Comparison of ENCODE assay signal across 8 cellular contexts in genomic region chr7:158710651-158711102, GRCh38. TPM values are rescaled to one million over a fixed set of nuclear protein-coding genes. Genes with fewer than 3 reads are reported as not detected.
DNase-seq lines count a peak whose midpoint lies in the region; ATAC-seq and TF ChIP-seq lines count a peak whose summit lies in the region.

No MANE protein-coding gene starts in this region.

- peaks cover 37% of the 10 kb centered on the region for H3K9me3 ChIP-seq in BLaER1
- H3K9me3 ChIP-seq in RWPE2 (ENCODE audit: severe bottlenecking): no peaks in the 10 kb centered on the region

- DNase-seq in GM20000 (ENCODE audit: low spot score): peak; percentile 32
- no peak for DNase-seq in RWPE2 (ENCODE audit: low spot score)
- DNase-seq in foreskin fibroblast: peak; percentile 26 to 46
- no peak for DNase-seq in SHP77 (lab: John Stamatoyannopoulos, UW)
- DNase-seq in mesenteric fat pad (ENCODE audit: low spot score): no peak
- no peak for DNase-seq in activated gamma-delta T cell treated with Interleukin-2 at 50 U/mL for 16 hours

- H3K36me3 ChIP-seq in BLaER1: peaks cover 13% of the 10 kb centered on the region
- H3K36me3 ChIP-seq in RWPE2 (ENCODE audit: low read depth): no peaks in the 10 kb centered on the region

- H3K4me1 ChIP-seq in BLaER1: peaks cover 26% of the 10 kb centered on the region
- H3K4me1 ChIP-seq in RWPE2 (ENCODE audit: insufficient read depth, poor library complexity, severe bottlenecking): peaks cover 6% of the 10 kb centered on the region

- no peaks in the 10 kb centered on the region for H4K20me1 ChIP-seq in BLaER1

- H3K4me3 ChIP-seq in BLaER1 (no peak overlapping the region), RWPE2 (ENCODE audit: severe bottlenecking) (no peak overlapping the region), foreskin fibroblast (ENCODE audit: low read depth in 1 of 2, low read length in 2 of 2) (no peak overlapping the region)

- TF ChIP-seq CTCF in GM20000 (IDR thresholded peaks at IDR 0.05; ENCODE audit: extremely low read depth, missing control alignments) (no peak), RWPE2 (IDR thresholded peaks at IDR 0.05; ENCODE audit: poor library complexity, severe bottlenecking) (no peak), foreskin fibroblast (IDR thresholded peaks at IDR 0.05; ENCODE audit: low read depth, low read length) (no peak)

- no peak overlapping the region for H3K9ac ChIP-seq in BLaER1

- no peaks in the 10 kb centered on the region for H3K27me3 ChIP-seq in BLaER1
- no peaks in the 10 kb centered on the region for H3K27me3 ChIP-seq in RWPE2 (ENCODE audit: insufficient read depth, poor library complexity, severe bottlenecking)

- peak; percentile 68 for ATAC-seq in RWPE2 (ENCODE audit: low read depth)
- no peak for ATAC-seq in GM18517 (IDR thresholded peaks at IDR 0.05; ENCODE audit: unreplicated experiment)

- H3K4me2 ChIP-seq in BLaER1: peak overlapping the region; percentile 15; the same call in 1 of the 2 replicates

- H3K27ac ChIP-seq in BLaER1 (no peak overlapping the region), RWPE2 (ENCODE audit: poor library complexity, severe bottlenecking) (no peak overlapping the region)

RNA-seq across cellular contexts. Expression of gene NCAPG2, which starts 6.1 kb away (rescaled TPM):
- 4.7 TPM for total RNA-seq in mesenteric fat pad

Comparison
In these comparisons a context has a peak if more than half of its experiments do, and no peak if none do; other contexts are left out.
1. DNase-seq: peak in GM20000 (single experiment) and foreskin fibroblast (2 of 2); none in RWPE2 (single experiment), SHP77 (0 of 2), mesenteric fat pad (single experiment) and activated gamma-delta T cell treated with Interleukin-2 at 50 U/mL for 16 hours (single experiment).